ENCODE assay signal across 8 cellular contexts in the genomic region with DNA sequence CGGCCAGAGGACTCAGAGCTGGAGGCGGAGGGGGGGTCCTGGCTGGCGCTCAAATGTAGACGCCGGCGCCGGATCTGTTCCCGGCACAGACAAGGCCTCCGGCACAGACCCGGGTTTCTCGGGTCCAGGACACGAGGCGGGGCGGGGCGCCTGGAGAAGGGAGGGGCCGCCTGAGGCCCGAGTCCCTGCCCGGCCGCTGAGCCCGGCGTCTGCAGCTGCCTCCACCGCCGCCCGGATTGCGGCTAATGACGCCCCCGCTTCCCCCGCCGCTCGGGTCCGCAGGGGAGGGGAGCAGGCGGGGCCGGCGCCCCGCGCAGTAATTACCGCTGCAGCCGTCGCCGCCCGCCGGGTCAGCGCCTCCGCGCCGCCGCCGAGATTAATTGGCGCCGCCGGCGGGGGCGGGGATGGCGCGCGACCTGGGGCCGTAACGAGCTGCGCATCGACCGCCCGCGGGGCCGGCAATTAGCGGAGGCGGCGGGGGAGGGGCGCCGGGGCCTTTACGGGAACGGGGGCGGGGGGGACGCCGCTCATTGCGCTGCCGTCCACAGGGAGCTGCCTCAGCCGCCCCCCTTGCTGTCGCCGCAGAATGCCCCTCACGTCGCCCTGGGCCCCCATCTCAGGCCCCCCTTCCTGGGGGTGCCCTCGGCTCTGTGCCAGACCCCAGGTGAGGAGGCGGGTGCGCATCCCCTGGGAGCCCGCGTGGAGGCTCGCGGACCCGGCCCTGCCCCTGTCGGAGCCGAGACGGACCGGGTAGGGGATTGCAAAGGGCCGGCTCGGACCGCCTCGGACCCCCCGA. TPM values are rescaled to one million over a fixed set of nuclear protein-coding genes. Genes with fewer than 3 reads are reported as not detected.
DNase-seq lines count a peak whose midpoint lies in the region; ATAC-seq, FAIRE-seq and TF ChIP-seq lines count a peak whose summit lies in the region.

No MANE protein-coding gene starts in this region.

- no peaks in the 10 kb centered on the region for H3K36me3 ChIP-seq in ovary

- no peak overlapping the region for H3K27ac ChIP-seq in ovary

- TF ChIP-seq EP300 in ovary (IDR thresholded peaks at IDR 0.05): no peak

- H3K4me3 ChIP-seq in ovary: peak overlapping the region; percentile 21

- no peak for FAIRE-seq in frontal cortex (lab: Jason Lieb, UNC)

- H3K27me3 Mint-ChIP-seq in activated CD4-positive, alpha-beta memory T cell treated with anti-CD3 and anti-CD28 coated beads, Interleukin-2, amount 10 ng/mL, durations not matched to agents 7 days and 5 days: peaks cover 32% of the 10 kb centered on the region

- ATAC-seq in GM18867 (IDR thresholded peaks at IDR 0.05; ENCODE audit: unreplicated experiment): no peak
- no peak for ATAC-seq in HG03135 (IDR thresholded peaks at IDR 0.05; ENCODE audit: unreplicated experiment)

- peaks cover 10% of the 10 kb centered on the region for H3K27me3 ChIP-seq in ovary

- intact Hi-C loops in ovary (cut with DNase I): no loop called here

- H3K9me3 Mint-ChIP-seq in activated CD4-positive, alpha-beta memory T cell treated with anti-CD3 and anti-CD28 coated beads, Interleukin-2, amount 10 ng/mL, durations not matched to agents 7 days and 5 days: no peaks in the 10 kb centered on the region

- peaks cover 11% of the 10 kb centered on the region for H3K36me3 Mint-ChIP-seq in activated CD4-positive, alpha-beta memory T cell treated with anti-CD3 and anti-CD28 coated beads, Interleukin-2, amount 10 ng/mL, durations not matched to agents 7 days and 5 days (ENCODE audit: low read depth)

- no peak overlapping the region for H3K27ac Mint-ChIP-seq in activated CD4-positive, alpha-beta memory T cell treated with anti-CD3 and anti-CD28 coated beads, Interleukin-2, amount 10 ng/mL, durations not matched to agents 7 days and 5 days

- H3K4me1 ChIP-seq in ovary (ENCODE audit: insufficient read depth): peaks cover 31% of the 10 kb centered on the region

- DNase-seq in NCI-H2081 (lab: John Stamatoyannopoulos, UW) (peak; percentile 83 to 95), NCI-H2081 treated with DMSO at 0.1 percent for 48 hours (lab: John Stamatoyannopoulos, UW) (no peak), NCI-H146 treated with DMSO at 0.1 percent for 48 hours (lab: John Stamatoyannopoulos, UW; ENCODE audit: unreplicated experiment) (peak; percentile 18), frontal cortex (ENCODE audit: low spot score in 2 of 2) (peak; percentile 71 to 76), ovary (peak; percentile 43 to 83 (median 75))
- no peak for DNase-seq in activated CD4-positive, alpha-beta memory T cell treated with anti-CD3 and anti-CD28 coated beads, Interleukin-2, amount 10 ng/mL, durations not matched to agents 7 days and 5 days

- CTCF ChIA-PET in activated CD4-positive, alpha-beta memory T cell treated with anti-CD3 and anti-CD28 coated beads, Interleukin-2, amount 10 ng/mL, durations not matched to agents 7 days and 5 days (lab: Charles Lee): no interaction called here

- no peaks in the 10 kb centered on the region for H3K9me3 ChIP-seq in ovary

- POLR2A ChIA-PET in activated CD4-positive, alpha-beta memory T cell treated with anti-CD3 and anti-CD28 coated beads, Interleukin-2, amount 10 ng/mL, durations not matched to agents 7 days and 5 days (lab: Charles Lee): interaction anchor here (0.6 to 1.3 kb wide), 4 partner anchors 10 to 25 kb away, joined by 3 to 4 read pairs (median 4); partner anchors contain the start of gene PLEKHN1

- peak overlapping the region; percentile 30 for H3K4me3 Mint-ChIP-seq in activated CD4-positive, alpha-beta memory T cell treated with anti-CD3 and anti-CD28 coated beads, Interleukin-2, amount 10 ng/mL, durations not matched to agents 7 days and 5 days

- H3K4me1 Mint-ChIP-seq in activated CD4-positive, alpha-beta memory T cell treated with anti-CD3 and anti-CD28 coated beads, Interleukin-2, amount 10 ng/mL, durations not matched to agents 7 days and 5 days: peaks cover 7% of the 10 kb centered on the region

- TF ChIP-seq CTCF in ovary (IDR thresholded peaks at IDR 0.05): no peak

- 0 to 1% (median 1%) methylated on average over 38 to 97 of the region's 98 CpGs for WGBS in ovary, 3 donors

- no peak for TF ChIP-seq POLR2A in ovary (IDR thresholded peaks at IDR 0.05)

RNA-seq across cellular contexts. Expression of gene NOC2L, which starts 17.3 kb away (rescaled TPM):
- 10 to 100 TPM; 58.2 to 58.4 TPM for total RNA-seq in activated CD4-positive, alpha-beta memory T cell treated with anti-CD3 and anti-CD28 coated beads, Interleukin-2, amount 10 ng/mL, durations not matched to agents 7 days and 5 days
- total RNA-seq in frontal cortex (67.3 TPM), ovary (10 to 100 TPM; 17.8 to 55.2 (median 46.3) TPM)
- polyA plus RNA-seq in ovary: 10 to 100 TPM; 23.8 to 33.9 TPM

RNA-seq across cellular contexts. Expression of gene SAMD11, which starts 18.1 kb away (rescaled TPM):
- not detected for total RNA-seq in activated CD4-positive, alpha-beta memory T cell treated with anti-CD3 and anti-CD28 coated beads, Interleukin-2, amount 10 ng/mL, durations not matched to agents 7 days and 5 days
- total RNA-seq in frontal cortex (0.41 TPM), ovary (10 to 100 TPM in 1 of 7 donors, 1 to 10 TPM in 5, under 1 TPM in 1; 0.85 to 10.6 (median 2.3) TPM)
- polyA plus RNA-seq in ovary: 1 to 10 TPM; 1.1 to 2.6 TPM

RNA-seq across cellular contexts. Expression of gene KLHL17, which starts 18.6 kb away (rescaled TPM):
- 10 to 100 TPM; 28.6 to 31.7 TPM for total RNA-seq in activated CD4-positive, alpha-beta memory T cell treated with anti-CD3 and anti-CD28 coated beads, Interleukin-2, amount 10 ng/mL, durations not matched to agents 7 days and 5 days
- 6.1 TPM for total RNA-seq in frontal cortex
- 1 to 10 TPM; 1.5 to 6.7 (median 2.1) TPM for total RNA-seq in ovary
- polyA plus RNA-seq in ovary: 1 to 10 TPM in 1 of 2 donors, under 1 TPM in 1; 0.13 to 2.2 TPM

RNA-seq across cellular contexts. Expression of gene PLEKHN1, which starts 24.5 kb away (rescaled TPM):
- total RNA-seq in activated CD4-positive, alpha-beta memory T cell treated with anti-CD3 and anti-CD28 coated beads, Interleukin-2, amount 10 ng/mL, durations not matched to agents 7 days and 5 days: 1 to 10 TPM; 7.6 to 8.2 TPM
- total RNA-seq in frontal cortex (not detected), ovary (under 1 TPM in 5 of 7 donors, not detected in 2; 0.12 to 0.34 (median 0.20) TPM)
- polyA plus RNA-seq in ovary: under 1 TPM in 1 of 2 donors, not detected in 1; 0.10 TPM

RNA-seq across cellular contexts. Expression of gene PERM1, which starts 40.1 kb away (rescaled TPM):
- not detected for total RNA-seq in activated CD4-positive, alpha-beta memory T cell treated with anti-CD3 and anti-CD28 coated beads, Interleukin-2, amount 10 ng/mL, durations not matched to agents 7 days and 5 days
- total RNA-seq in frontal cortex (not detected), ovary (under 1 TPM in 4 of 7 donors, not detected in 3; 0.07 to 0.32 (median 0.22) TPM)
- under 1 TPM in 1 of 2 donors, not detected in 1; 0.34 TPM for polyA plus RNA-seq in ovary

Comparison
In these comparisons a context has a peak if more than half of its experiments do, and no peak if none do; other contexts are left out.
1. DNase-seq: peak in NCI-H2081 (2 of 2), NCI-H146 treated with DMSO at 0.1 percent for 48 hours (single experiment), frontal cortex (2 of 2) and ovary (5 of 5); none in NCI-H2081 treated with DMSO at 0.1 percent for 48 hours (single experiment) and activated CD4-positive, alpha-beta memory T cell treated with anti-CD3 and anti-CD28 coated beads, Interleukin-2, amount 10 ng/mL, durations not matched to agents 7 days and 5 days (single experiment).